ENCODE assay signal across 1 cellular context in the genomic region with DNA sequence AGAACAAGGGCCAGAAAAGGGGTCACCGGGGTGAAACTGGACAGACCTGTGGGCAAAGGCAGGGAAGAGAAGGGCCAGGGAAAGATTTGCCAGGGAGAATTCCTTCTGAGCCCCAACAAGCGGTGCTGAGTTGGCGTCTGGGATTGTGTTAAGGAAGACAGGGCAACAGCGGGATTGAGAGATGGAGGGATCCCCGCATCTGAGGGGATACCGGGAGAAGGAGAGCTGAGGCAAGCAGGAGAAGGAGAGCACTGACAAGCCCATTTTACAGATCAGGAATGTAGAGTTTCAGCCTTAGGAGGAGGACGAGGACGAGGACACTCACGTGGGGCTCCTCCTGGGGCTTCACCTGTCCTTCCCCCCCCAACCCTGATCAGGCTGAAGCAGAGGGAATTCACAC.
TF ChIP-seq lines count a peak whose summit lies in the region.

No MANE protein-coding gene starts in this region.

TF ChIP-seq in K562, 482 proteins besides CTCF, POLR2A, EP300 and RAD21:
- TF ChIP-seq NFE2L1 (tag; IDR thresholded peaks at IDR 0.05; ENCODE audit: borderline replicate concordance, low read depth) = no peak
- TF ChIP-seq, protein P1, sequence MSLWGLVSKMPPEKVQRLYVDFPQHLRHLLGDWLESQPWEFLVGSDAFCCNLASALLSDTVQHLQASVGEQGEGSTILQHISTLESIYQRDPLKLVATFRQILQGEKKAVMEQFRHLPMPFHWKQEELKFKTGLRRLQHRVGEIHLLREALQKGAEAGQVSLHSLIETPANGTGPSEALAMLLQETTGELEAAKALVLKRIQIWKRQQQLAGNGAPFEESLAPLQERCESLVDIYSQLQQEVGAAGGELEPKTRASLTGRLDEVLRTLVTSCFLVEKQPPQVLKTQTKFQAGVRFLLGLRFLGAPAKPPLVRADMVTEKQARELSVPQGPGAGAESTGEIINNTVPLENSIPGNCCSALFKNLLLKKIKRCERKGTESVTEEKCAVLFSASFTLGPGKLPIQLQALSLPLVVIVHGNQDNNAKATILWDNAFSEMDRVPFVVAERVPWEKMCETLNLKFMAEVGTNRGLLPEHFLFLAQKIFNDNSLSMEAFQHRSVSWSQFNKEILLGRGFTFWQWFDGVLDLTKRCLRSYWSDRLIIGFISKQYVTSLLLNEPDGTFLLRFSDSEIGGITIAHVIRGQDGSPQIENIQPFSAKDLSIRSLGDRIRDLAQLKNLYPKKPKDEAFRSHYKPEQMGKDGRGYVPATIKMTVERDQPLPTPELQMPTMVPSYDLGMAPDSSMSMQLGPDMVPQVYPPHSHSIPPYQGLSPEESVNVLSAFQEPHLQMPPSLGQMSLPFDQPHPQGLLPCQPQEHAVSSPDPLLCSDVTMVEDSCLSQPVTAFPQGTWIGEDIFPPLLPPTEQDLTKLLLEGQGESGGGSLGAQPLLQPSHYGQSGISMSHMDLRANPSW (CRISPR knock-in tag; IDR thresholded peaks at IDR 0.05) = no peak
- peak; percentile 74 for TF ChIP-seq RBM25 (IDR thresholded peaks at IDR 0.05; ENCODE audit: low read depth, low read length, severe bottlenecking)
- 0 out of 2 replicates have a peak, but pooled peaks have one; percentile 44 for TF ChIP-seq ADNP (tag; IDR thresholded peaks at IDR 0.05)
- TF ChIP-seq, protein P2, sequence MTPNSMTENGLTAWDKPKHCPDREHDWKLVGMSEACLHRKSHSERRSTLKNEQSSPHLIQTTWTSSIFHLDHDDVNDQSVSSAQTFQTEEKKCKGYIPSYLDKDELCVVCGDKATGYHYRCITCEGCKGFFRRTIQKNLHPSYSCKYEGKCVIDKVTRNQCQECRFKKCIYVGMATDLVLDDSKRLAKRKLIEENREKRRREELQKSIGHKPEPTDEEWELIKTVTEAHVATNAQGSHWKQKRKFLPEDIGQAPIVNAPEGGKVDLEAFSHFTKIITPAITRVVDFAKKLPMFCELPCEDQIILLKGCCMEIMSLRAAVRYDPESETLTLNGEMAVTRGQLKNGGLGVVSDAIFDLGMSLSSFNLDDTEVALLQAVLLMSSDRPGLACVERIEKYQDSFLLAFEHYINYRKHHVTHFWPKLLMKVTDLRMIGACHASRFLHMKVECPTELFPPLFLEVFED (CRISPR knock-in tag; conservative IDR thresholded peaks at IDR 0.05) = no peak
- 0 out of 2 replicates have a peak, but pooled peaks have one; percentile 31 for TF ChIP-seq BCOR (IDR thresholded peaks at IDR 0.05)
